12 cellular contexts compared by ENCODE assay signal in the genomic region with DNA sequence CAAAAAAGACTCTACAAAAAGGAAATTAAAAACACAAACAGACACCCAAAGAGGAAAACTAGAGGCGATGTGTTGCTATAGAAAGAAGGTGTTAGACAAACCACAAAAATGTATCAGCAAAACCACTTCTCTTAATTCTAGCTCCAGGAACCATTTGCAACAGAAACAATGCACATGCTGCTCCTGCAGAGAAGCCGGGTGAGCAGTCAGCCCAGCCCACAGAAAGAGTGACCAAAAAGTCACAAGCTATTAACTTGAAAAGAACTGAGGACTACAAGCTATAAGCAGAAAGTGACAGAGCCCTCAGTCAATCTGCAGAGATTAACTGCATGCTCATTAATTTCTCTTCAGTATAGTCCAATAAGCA.
DNase-seq lines count a peak whose midpoint lies in the region; ATAC-seq, FAIRE-seq and TF ChIP-seq lines count a peak whose summit lies in the region.
"Had no signal": no experiment of that assay in that cellular context is flagged by ENCODE, and none has a peak within 500 bp of the region (broad histone marks: within the 10 kb centered on the region; RNA-seq: fewer than 3 reads in every experiment).

No MANE protein-coding gene starts in this region.

- POLR2A ChIA-PET in activated CD4-positive, alpha-beta T cell treated with anti-CD3 and anti-CD28 coated beads, Interleukin-2, amount 10 ng/mL, durations not matched to agents 7 days and 5 days (lab: Charles Lee), result no interaction called here

- no peaks in the 10 kb centered on the region for H3K9me2 ChIP-seq in OCI-LY1 (ENCODE audit: low read depth, low read length)

- CTCF ChIA-PET in activated CD4-positive, alpha-beta T cell treated with anti-CD3 and anti-CD28 coated beads, Interleukin-2, amount 10 ng/mL, durations not matched to agents 7 days and 5 days (lab: Charles Lee), result no interaction called here

- no peaks in the 10 kb centered on the region for H3K9me3 Mint-ChIP-seq in activated CD4-positive, alpha-beta T cell treated with anti-CD3 and anti-CD28 coated beads, Interleukin-2, amount 10 ng/mL, durations not matched to agents 7 days and 5 days
- H3K9me3 Mint-ChIP-seq: activated T-helper 17 cell treated with anti-CD3 and anti-CD28 coated beads, Interleukin-2, amount 50 U/mL, for 72 hours had no signal

- no peak overlapping the region for H2AFZ ChIP-seq in OCI-LY1 (ENCODE audit: low read length)

- TF ChIP-seq CTCF in GM20000 (IDR thresholded peaks at IDR 0.05; ENCODE audit: extremely low read depth, missing control alignments) (no peak), OCI-LY1 (IDR thresholded peaks at IDR 0.05; ENCODE audit: low read length) (no peak)

- peak overlapping the region; percentile 65 for H3K27ac ChIP-seq in OCI-LY1 (ENCODE audit: low read depth, low read length, poor library complexity, severe bottlenecking)
- H3K27ac ChIP-seq: skin epidermis had no signal

- no peak overlapping the region for H3K9ac ChIP-seq in OCI-LY1 (ENCODE audit: low read length)

- H3K79me2 ChIP-seq in OCI-LY1 (ENCODE audit: insufficient read depth, low read length), result no peaks in the 10 kb centered on the region

- ATAC-seq in HG03108 (IDR thresholded peaks at IDR 0.05; ENCODE audit: unreplicated experiment), result peak; percentile 87
- ATAC-seq: activated T-helper 17 cell treated with anti-CD3 and anti-CD28 coated beads, Interleukin-2, amount 50 U/mL, for 72 hours had no signal

- peaks cover 15% of the 10 kb centered on the region for H3K4me1 ChIP-seq in OCI-LY1 (ENCODE audit: insufficient read depth, low read length, severe bottlenecking)

- no peaks in the 10 kb centered on the region for H3K36me3 ChIP-seq in OCI-LY1 (ENCODE audit: insufficient read depth, low read length)

- H3K4me3 ChIP-seq in OCI-LY1 (ENCODE audit: low read depth, low read length, poor library complexity, severe bottlenecking), result no peak overlapping the region
- H3K4me3 ChIP-seq: skin epidermis had no signal

- FAIRE-seq in GM12892 (lab: Jason Lieb, UNC) (peak; percentile 61), H54 (lab: Jason Lieb, UNC) (no peak)
- FAIRE-seq: keratinocyte had no signal

- no peaks in the 10 kb centered on the region for H3K27me3 ChIP-seq in OCI-LY1 (ENCODE audit: insufficient read depth, low read length)

- peak overlapping the region; percentile 42; the same call in 1 of the 2 replicates for H3K4me2 ChIP-seq in OCI-LY1 (ENCODE audit: low read length)

- DNase-seq in GM12892 (ENCODE audit: insufficient read length) (no peak), GM20000 (ENCODE audit: low spot score) (peak; percentile 27), COLO668 (lab: John Stamatoyannopoulos, UW; ENCODE audit: unreplicated experiment) (no peak), midbrain (lab: John Stamatoyannopoulos, UW) (no peak), H54 (ENCODE audit: insufficient read length, low spot score) (no peak)
- DNase-seq in activated CD4-positive, alpha-beta T cell treated with anti-CD3 and anti-CD28 coated beads, Interleukin-2, amount 10 ng/mL, durations not matched to agents 7 days and 5 days, result no peak
- DNase-seq: SHP77 had no signal

- H3K27me3 Mint-ChIP-seq in activated CD4-positive, alpha-beta T cell treated with anti-CD3 and anti-CD28 coated beads, Interleukin-2, amount 10 ng/mL, durations not matched to agents 7 days and 5 days, result peaks cover 2% of the 10 kb centered on the region
- H3K27me3 Mint-ChIP-seq: activated T-helper 17 cell treated with anti-CD3 and anti-CD28 coated beads, Interleukin-2, amount 50 U/mL, for 72 hours had no signal

- no peaks in the 10 kb centered on the region for H3K9me3 ChIP-seq in OCI-LY1 (ENCODE audit: low read length)

- no peaks in the 10 kb centered on the region for H3F3A ChIP-seq in OCI-LY1 (ENCODE audit: insufficient read depth, low read length)

- TF ChIP-seq POLR2A in GM12892 (IDR thresholded peaks at IDR 0.05; ENCODE audit: low read depth, low read length) (no peak), H54 (IDR thresholded peaks at IDR 0.05; ENCODE audit: low read depth, low read length) (no peak)

- H4K20me1 ChIP-seq in OCI-LY1 (ENCODE audit: insufficient read depth, low read length), result no peaks in the 10 kb centered on the region

- no peak overlapping the region for H3K27ac Mint-ChIP-seq in activated CD4-positive, alpha-beta T cell treated with anti-CD3 and anti-CD28 coated beads, Interleukin-2, amount 10 ng/mL, durations not matched to agents 7 days and 5 days
- H3K27ac Mint-ChIP-seq: activated T-helper 17 cell treated with anti-CD3 and anti-CD28 coated beads, Interleukin-2, amount 50 U/mL, for 72 hours had no signal

- H3K4me1 Mint-ChIP-seq in activated CD4-positive, alpha-beta T cell treated with anti-CD3 and anti-CD28 coated beads, Interleukin-2, amount 10 ng/mL, durations not matched to agents 7 days and 5 days, result peaks cover 8% of the 10 kb centered on the region
- H3K4me1 Mint-ChIP-seq: activated T-helper 17 cell treated with anti-CD3 and anti-CD28 coated beads, Interleukin-2, amount 50 U/mL, for 72 hours had no signal

- H3K4me3 Mint-ChIP-seq in activated CD4-positive, alpha-beta T cell treated with anti-CD3 and anti-CD28 coated beads, Interleukin-2, amount 10 ng/mL, durations not matched to agents 7 days and 5 days, result no peak overlapping the region
- H3K4me3 Mint-ChIP-seq: activated T-helper 17 cell treated with anti-CD3 and anti-CD28 coated beads, Interleukin-2, amount 50 U/mL, for 72 hours had no signal

- H3K36me3 Mint-ChIP-seq in activated CD4-positive, alpha-beta T cell treated with anti-CD3 and anti-CD28 coated beads, Interleukin-2, amount 10 ng/mL, durations not matched to agents 7 days and 5 days (ENCODE audit: low read depth), result no peaks in the 10 kb centered on the region
